8 cellular contexts compared by ENCODE assay signal in the genomic region with DNA sequence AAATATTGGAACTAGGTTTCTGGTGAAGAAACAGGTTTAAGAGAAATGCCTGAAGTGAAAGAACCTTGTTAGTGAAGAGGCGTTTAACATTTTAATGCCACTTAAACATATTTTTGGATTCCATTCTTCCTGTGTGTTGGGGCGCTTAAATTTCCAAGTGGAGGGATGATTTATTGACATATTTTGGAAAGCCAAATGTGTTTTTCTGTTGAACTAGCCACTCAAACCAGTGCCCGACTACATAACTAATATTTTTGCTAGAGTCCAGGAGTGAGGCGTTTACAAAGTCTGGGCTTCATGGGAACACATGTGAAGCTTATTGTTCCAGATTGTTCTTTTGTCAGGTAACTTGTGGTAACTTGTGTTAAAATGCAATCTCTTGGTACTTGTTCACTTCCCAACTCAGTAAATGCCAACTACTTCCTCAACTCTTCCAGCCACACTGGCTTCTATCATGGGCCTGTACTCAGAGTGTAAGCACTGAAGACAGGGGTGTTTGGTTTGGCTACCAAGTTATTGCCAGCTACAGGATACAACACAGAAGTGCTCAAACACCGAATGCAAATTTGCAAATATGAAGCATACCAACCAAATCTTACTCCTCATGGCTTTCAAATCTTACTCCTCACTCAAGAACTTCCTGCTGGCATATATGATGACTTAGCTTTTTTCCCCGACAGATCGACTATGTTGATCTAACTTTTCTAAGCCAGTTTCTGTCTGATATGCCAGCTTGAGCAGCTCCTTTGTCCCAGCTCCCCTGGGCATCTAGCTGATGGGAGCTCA. TPM values are rescaled to one million over a fixed set of nuclear protein-coding genes. Genes with fewer than 3 reads are reported as not detected.
DNase-seq lines count a peak whose midpoint lies in the region; ATAC-seq and TF ChIP-seq lines count a peak whose summit lies in the region.

No MANE protein-coding gene starts in this region.

- H3K36me3 Mint-ChIP-seq in endothelial cell (ENCODE audit: low read depth, unreplicated experiment), result peaks cover 77% of the 10 kb centered on the region

- no peak overlapping the region for H3K9ac ChIP-seq in parathyroid adenoma

- H3K36me3 ChIP-seq in parathyroid adenoma (ENCODE audit: control insufficient read depth, insufficient read depth, low read length), result peaks cover 12% of the 10 kb centered on the region

- peaks cover 24% of the 10 kb centered on the region for H3K27me3 Mint-ChIP-seq in endothelial cell (ENCODE audit: unreplicated experiment)

- H3K4me1 Mint-ChIP-seq in endothelial cell (ENCODE audit: unreplicated experiment), result peaks cover 67% of the 10 kb centered on the region

- TF ChIP-seq CTCF in GM12865 (IDR thresholded peaks at IDR 0.05; ENCODE audit: insufficient read depth, low read depth, low read length, missing control alignments) (no peak), endothelial cell (IDR thresholded peaks at IDR 0.05; ENCODE audit: unreplicated experiment) (no peak), parathyroid adenoma (IDR thresholded peaks at IDR 0.05) (no peak)

- peak overlapping the region; percentile 99 for H3K4me3 Mint-ChIP-seq in endothelial cell (ENCODE audit: unreplicated experiment)

- DNase-seq in GM12865 (ENCODE audit: low read depth), result peak; percentile 48
- DNase-seq in endothelial cell (ENCODE audit: low spot score), result no peak
- no peak for DNase-seq in activated CD8-positive, alpha-beta memory T cell treated with anti-CD3 and anti-CD28 coated beads for 24 hours
- no peak for DNase-seq in COLO829 (ENCODE audit: low spot score)

- H3K79me2 ChIP-seq in parathyroid adenoma, result peaks cover 54% of the 10 kb centered on the region

- peaks cover 13% of the 10 kb centered on the region for H3K4me1 ChIP-seq in parathyroid adenoma

- peaks cover 3% of the 10 kb centered on the region for H3K9me3 ChIP-seq in parathyroid adenoma (ENCODE audit: control insufficient read depth, low read length)

- H3K27ac ChIP-seq in parathyroid adenoma, result no peak overlapping the region

- H3K27me3 ChIP-seq in parathyroid adenoma (ENCODE audit: control insufficient read depth, insufficient read depth, low read length), result no peaks in the 10 kb centered on the region

- no peak for ATAC-seq in GM19023 (IDR thresholded peaks at IDR 0.05; ENCODE audit: unreplicated experiment)
- ATAC-seq in HG03280 (IDR thresholded peaks at IDR 0.05; ENCODE audit: unreplicated experiment), result no peak

- H3K9me3 Mint-ChIP-seq in endothelial cell (ENCODE audit: unreplicated experiment), result peaks cover 22% of the 10 kb centered on the region

- peak overlapping the region; percentile 5 for H3K4me2 ChIP-seq in parathyroid adenoma (ENCODE audit: low read length)

- H3K4me3 ChIP-seq in GM12865 (ENCODE audit: low read depth, low read length) (peak overlapping the region; percentile 90), parathyroid adenoma (ENCODE audit: low read depth, low read length) (peak overlapping the region; percentile 83)

- H3K27ac Mint-ChIP-seq in endothelial cell (ENCODE audit: unreplicated experiment), result peak overlapping the region; percentile 97

- H2AFZ ChIP-seq in parathyroid adenoma, result no peak overlapping the region

TF ChIP-seq in PFSK-1, 5 proteins besides CTCF, POLR2A, EP300 and RAD21:
- TF ChIP-seq POLR2AphosphoS5 (IDR thresholded peaks at IDR 0.05; ENCODE audit: low read depth, low read length) (peak; percentile 80), FOXP2 (optimal IDR thresholded peaks at IDR 0.05; ENCODE audit: borderline replicate concordance, extremely low read depth, extremely low read length, insufficient read depth) (no peak), SIN3A (IDR thresholded peaks at IDR 0.05; ENCODE audit: borderline replicate concordance, insufficient read depth, low read length) (0 out of 2 replicates have a peak, but pooled peaks have one; percentile 31), TAF1 (IDR thresholded peaks at IDR 0.05; ENCODE audit: borderline replicate concordance, insufficient read depth, low read length) (peak; percentile 50; the same call in 1 of the 2 replicates)
- TF ChIP-seq, protein P1, sequence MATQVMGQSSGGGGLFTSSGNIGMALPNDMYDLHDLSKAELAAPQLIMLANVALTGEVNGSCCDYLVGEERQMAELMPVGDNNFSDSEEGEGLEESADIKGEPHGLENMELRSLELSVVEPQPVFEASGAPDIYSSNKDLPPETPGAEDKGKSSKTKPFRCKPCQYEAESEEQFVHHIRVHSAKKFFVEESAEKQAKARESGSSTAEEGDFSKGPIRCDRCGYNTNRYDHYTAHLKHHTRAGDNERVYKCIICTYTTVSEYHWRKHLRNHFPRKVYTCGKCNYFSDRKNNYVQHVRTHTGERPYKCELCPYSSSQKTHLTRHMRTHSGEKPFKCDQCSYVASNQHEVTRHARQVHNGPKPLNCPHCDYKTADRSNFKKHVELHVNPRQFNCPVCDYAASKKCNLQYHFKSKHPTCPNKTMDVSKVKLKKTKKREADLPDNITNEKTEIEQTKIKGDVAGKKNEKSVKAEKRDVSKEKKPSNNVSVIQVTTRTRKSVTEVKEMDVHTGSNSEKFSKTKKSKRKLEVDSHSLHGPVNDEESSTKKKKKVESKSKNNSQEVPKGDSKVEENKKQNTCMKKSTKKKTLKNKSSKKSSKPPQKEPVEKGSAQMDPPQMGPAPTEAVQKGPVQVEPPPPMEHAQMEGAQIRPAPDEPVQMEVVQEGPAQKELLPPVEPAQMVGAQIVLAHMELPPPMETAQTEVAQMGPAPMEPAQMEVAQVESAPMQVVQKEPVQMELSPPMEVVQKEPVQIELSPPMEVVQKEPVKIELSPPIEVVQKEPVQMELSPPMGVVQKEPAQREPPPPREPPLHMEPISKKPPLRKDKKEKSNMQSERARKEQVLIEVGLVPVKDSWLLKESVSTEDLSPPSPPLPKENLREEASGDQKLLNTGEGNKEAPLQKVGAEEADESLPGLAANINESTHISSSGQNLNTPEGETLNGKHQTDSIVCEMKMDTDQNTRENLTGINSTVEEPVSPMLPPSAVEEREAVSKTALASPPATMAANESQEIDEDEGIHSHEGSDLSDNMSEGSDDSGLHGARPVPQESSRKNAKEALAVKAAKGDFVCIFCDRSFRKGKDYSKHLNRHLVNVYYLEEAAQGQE (IDR thresholded peaks at IDR 0.05; ENCODE audit: insufficient read depth in 1 of 2, low read depth in 2 of 2, low read length in 2 of 2), result no peak

RNA-seq across cellular contexts. Expression of a gene that starts 2.0 kb away (rescaled TPM):
- 10.3 TPM for polyA plus RNA-seq in PFSK-1 (2012; ENCODE audit: insufficient read length, low read depth)
- 25.0 TPM for total RNA-seq in endothelial cell (ENCODE audit: unreplicated experiment)
